ENCODE assay signal across 12 cellular contexts in the genomic region with DNA sequence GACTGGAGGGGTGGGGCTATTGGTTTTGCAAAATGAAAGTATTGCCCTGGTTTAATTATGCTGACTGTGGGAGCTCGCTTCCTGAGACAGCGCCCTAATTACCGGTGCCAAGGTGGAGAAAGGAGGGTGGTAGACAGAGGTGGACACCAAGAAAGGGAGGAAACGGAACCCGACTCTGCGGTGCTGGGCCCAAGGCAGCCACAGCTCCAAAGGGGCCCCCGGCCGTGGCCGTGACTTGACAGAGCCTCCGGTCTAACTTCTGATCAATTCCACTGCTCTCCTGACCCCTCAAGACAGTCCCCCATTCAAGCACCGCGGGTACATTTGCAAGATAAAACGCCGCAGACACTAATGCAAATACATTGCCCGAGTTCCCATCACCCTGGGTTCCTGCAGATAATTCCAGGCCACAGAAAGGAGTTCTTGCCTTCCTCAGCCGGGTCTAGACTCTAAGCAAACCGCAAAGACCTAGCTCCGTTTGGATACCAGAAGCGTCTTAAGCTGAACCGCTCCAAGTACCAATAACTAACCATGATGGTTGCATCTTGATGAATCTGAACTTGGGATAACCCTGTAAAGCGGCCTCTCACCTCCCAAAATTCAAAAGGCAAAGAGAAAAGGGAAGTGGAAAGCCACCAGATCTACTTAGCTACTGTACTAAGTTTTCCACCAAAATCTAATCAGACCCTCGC.
DNase-seq lines count a peak whose midpoint lies in the region; ATAC-seq and TF ChIP-seq lines count a peak whose summit lies in the region.
"Had no signal": no experiment of that assay in that cellular context is flagged by ENCODE, and none has a peak within 500 bp of the region (broad histone marks: within the 10 kb centered on the region; RNA-seq: fewer than 3 reads in every experiment).

No MANE protein-coding gene starts in this region.

- no peaks in the 10 kb centered on the region for H3K27me3 ChIP-seq in GM06990 (replicated peaks; ENCODE audit: control insufficient read depth, insufficient read depth, low read length)

- H3K9me3 Mint-ChIP-seq in nephron, result peaks cover 3% of the 10 kb centered on the region
- H3K9me3 Mint-ChIP-seq in activated naive CD4-positive, alpha-beta T cell treated with anti-CD3 and anti-CD28 coated beads, Interleukin-2, amount 10 ng/mL, durations not matched to agents 7 days and 5 days, result peaks cover 4% of the 10 kb centered on the region

- ATAC-seq in GM21737 (IDR thresholded peaks at IDR 0.05; ENCODE audit: unreplicated experiment), result no peak

- H3K36me3 Mint-ChIP-seq in nephron (ENCODE audit: low read depth), result no peaks in the 10 kb centered on the region
- peaks cover 5% of the 10 kb centered on the region for H3K36me3 Mint-ChIP-seq in activated naive CD4-positive, alpha-beta T cell treated with anti-CD3 and anti-CD28 coated beads, Interleukin-2, amount 10 ng/mL, durations not matched to agents 7 days and 5 days

- H3K4me3 ChIP-seq in GM06990 (replicated peaks; ENCODE audit: low read depth, low read length), result peak overlapping the region; percentile 42

- H3K27ac Mint-ChIP-seq in nephron, result peak overlapping the region in 1 of 3 experiments; percentile 36
- H3K27ac Mint-ChIP-seq in activated naive CD4-positive, alpha-beta T cell treated with anti-CD3 and anti-CD28 coated beads, Interleukin-2, amount 10 ng/mL, durations not matched to agents 7 days and 5 days, result no peak overlapping the region
- H3K27ac Mint-ChIP-seq: activated B cell treated with CpG ODN at 0.5 μM for 24 hours; activated T-helper 2 cell treated with anti-CD3 and anti-CD28 coated beads, Interferon-gamma antibody, Interleukin-2, Interleukin-4, amounts not matched to agents 10 μg/mL and 5 μg/mL and 100 μg/mL, durations not matched to agents 14 hours and 24 hours and 36 hours had no signal

- peaks cover 100% of the 10 kb centered on the region for H3K27me3 Mint-ChIP-seq in nephron (ENCODE audit: low read depth)
- peaks cover 78% of the 10 kb centered on the region for H3K27me3 Mint-ChIP-seq in activated naive CD4-positive, alpha-beta T cell treated with anti-CD3 and anti-CD28 coated beads, Interleukin-2, amount 10 ng/mL, durations not matched to agents 7 days and 5 days

- H3K4me3 Mint-ChIP-seq in nephron, result peak overlapping the region; percentile 76 to 82 (median 80)
- H3K4me3 Mint-ChIP-seq in activated naive CD4-positive, alpha-beta T cell treated with anti-CD3 and anti-CD28 coated beads, Interleukin-2, amount 10 ng/mL, durations not matched to agents 7 days and 5 days, result no peak overlapping the region
- H3K4me3 Mint-ChIP-seq: activated B cell treated with CpG ODN at 0.5 μM for 24 hours had no signal

- H3K27ac ChIP-seq in cingulate gyrus (ENCODE audit: low read depth, low read length), result peak overlapping the region; percentile 98

- H3K4me1 Mint-ChIP-seq in nephron, result peaks cover 27% of the 10 kb centered on the region
- peaks cover 43% of the 10 kb centered on the region for H3K4me1 Mint-ChIP-seq in activated naive CD4-positive, alpha-beta T cell treated with anti-CD3 and anti-CD28 coated beads, Interleukin-2, amount 10 ng/mL, durations not matched to agents 7 days and 5 days

- no peak for TF ChIP-seq CTCF in GM06990 (IDR thresholded peaks at IDR 0.05; ENCODE audit: insufficient read depth, low read length, poor library complexity, severe bottlenecking)
- TF ChIP-seq CTCF in nephron (IDR thresholded peaks at IDR 0.05; ENCODE audit: unreplicated experiment in 3 of 3), result no peak

- CTCF ChIA-PET in activated naive CD4-positive, alpha-beta T cell treated with anti-CD3 and anti-CD28 coated beads, Interleukin-2, amount 10 ng/mL, durations not matched to agents 7 days and 5 days (lab: Charles Lee), result interaction anchor here (2.0 kb wide), 1 partner anchor 18 kb away, joined by 10 read pairs; no protein-coding TSS in a partner anchor

- H3K36me3 ChIP-seq in GM06990 (ENCODE audit: control insufficient read depth, insufficient read depth, low read length), result no peaks in the 10 kb centered on the region

- DNase-seq in GM06990 (ENCODE audit: extremely low read depth, insufficient read length) (no peak), M059J (ENCODE audit: low read depth) (peak; percentile 61)
- no peak for DNase-seq in activated naive CD4-positive, alpha-beta T cell treated with anti-CD3 and anti-CD28 coated beads, Interleukin-2, amount 10 ng/mL, durations not matched to agents 7 days and 5 days
- no peak for DNase-seq in stimulated activated CD4-positive, alpha-beta T cell treated with anti-CD3 and anti-CD28 coated beads, Interleukin-2, amount 100 ng/mL, for 24 hours
- DNase-seq: activated B cell treated with CpG ODN at 0.5 μM for 24 hours, COR-L47, kidney glomerular epithelial cell, NCI-H345 had no signal
